Comparison of ENCODE assay signal across 22 cellular contexts in genomic region chr10:124183617-124184016, GRCh38.
"Had no signal": no experiment of that assay in that cellular context is flagged by ENCODE, and none has a peak within 500 bp of the region (broad histone marks: within the 10 kb centered on the region; RNA-seq: fewer than 3 reads in every experiment).

No MANE protein-coding gene starts in this region.

- DNase-seq: IMR-90, Kasumi-1, MM.1S, NCI-H1092 treated with DMSO at 0.1 percent for 48 hours, NCI-H1436, NCI-H187, NCI-H2029, NCI-H2081 treated with DMSO at 0.1 percent for 48 hours, NCI-H2171, NCI-H226, NCI-H446, NCI-H510A, NCI-H524 treated with DMSO at 0.1 percent for 48 hours, NCI-H69, NCI-H774, RPMI8226, SHP77, SJCRH30 had no signal

- H3K4me3 ChIP-seq: K562, SJCRH30 had no signal

- H3K4me2 ChIP-seq: KMS-11 had no signal

- H3K36me3 ChIP-seq: SJCRH30 had no signal

- H3K9ac ChIP-seq: KMS-11 had no signal

- H3K4me1 ChIP-seq: SJCRH30 had no signal

- H3K27me3 ChIP-seq: SJCRH30 had no signal

- ATAC-seq: HepG2, K562, SK-N-SH treated with all-trans-retinoic acid at 6 μM for 48 hours had no signal

- H3K9me3 ChIP-seq: SJCRH30 had no signal

- H3K27ac ChIP-seq: KMS-11, SJCRH30 had no signal
